10 cellular contexts compared by ENCODE assay signal in the genomic region with DNA sequence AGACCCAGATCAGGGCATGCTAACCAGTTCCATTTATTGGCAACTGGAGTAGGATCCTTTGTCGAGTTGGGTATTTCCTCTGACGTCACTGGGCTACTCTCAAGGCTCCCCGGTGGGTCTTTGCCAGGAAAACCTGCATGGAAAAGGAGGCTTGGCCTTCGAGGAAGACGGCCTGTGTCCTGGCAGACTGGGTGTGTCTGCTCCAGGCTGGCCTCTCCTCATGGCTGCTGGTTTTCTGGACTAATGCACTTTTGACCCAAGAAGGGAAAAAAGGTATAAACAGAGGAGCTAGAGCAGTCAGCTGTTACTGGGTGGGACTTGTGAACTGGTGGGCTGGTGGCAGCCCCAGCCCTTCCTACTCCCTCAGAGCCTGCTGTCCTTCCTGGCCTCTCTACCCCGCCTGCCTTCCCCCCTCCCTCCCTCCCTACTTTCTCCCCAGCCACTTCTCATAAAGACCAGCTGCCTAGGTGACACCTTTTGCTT.
A peak's percentile ranks its signal among the peaks of the same experiment; 100 is the strongest.
DNase-seq lines count a peak whose midpoint lies in the region; ATAC-seq and TF ChIP-seq lines count a peak whose summit lies in the region.
"Had no signal": no experiment of that assay in that cellular context is flagged by ENCODE, and none has a peak within 500 bp of the region (broad histone marks: within the 10 kb centered on the region; RNA-seq: fewer than 3 reads in every experiment).

No MANE protein-coding gene starts in this region.

- H3K4me1 ChIP-seq in SK-N-SH (ENCODE audit: control insufficient read depth in 1 of 2, insufficient read depth in 2 of 2, low read depth in 1 of 2, low read length in 1 of 2) = peaks cover 0 to 2% of the 10 kb centered on the region in 2 experiments; a peak in 1 of 4 replicates
- peaks cover 8% of the 10 kb centered on the region for H3K4me1 ChIP-seq in mesenchymal stem cell (ENCODE audit: control insufficient read depth, insufficient read depth, low read depth, low read length)
- H3K4me1 ChIP-seq: HAP-1 had no signal

- peak overlapping the region; percentile 40 to 75 for H3K4ac ChIP-seq in mesenchymal stem cell (ENCODE audit: low read depth in 1 of 2, low read length in 2 of 2)

- no peak overlapping the region for H3K4me2 ChIP-seq in SK-N-SH
- no peak overlapping the region for H3K4me2 ChIP-seq in mesenchymal stem cell (ENCODE audit: low read length, poor library complexity, severe bottlenecking)

- H3K9me3 ChIP-seq in SK-N-SH (no peaks in the 10 kb centered on the region), mesenchymal stem cell (ENCODE audit: control insufficient read depth, low read length) (no peaks in the 10 kb centered on the region)
- H3K9me3 ChIP-seq: HAP-1 had no signal

- peak overlapping the region; percentile 33 for H2BK5ac ChIP-seq in mesenchymal stem cell (ENCODE audit: low read depth, low read length, poor library complexity, severe bottlenecking)

- no peak for TF ChIP-seq EP300 in SK-N-SH (IDR thresholded peaks at IDR 0.05; ENCODE audit: borderline replicate concordance in 1 of 2, low read depth in 1 of 2, low read length in 1 of 2)

- H3K36me3 ChIP-seq in SK-N-SH (replicated peaks in 1 of 2; ENCODE audit: control insufficient read depth in 1 of 2, insufficient read depth in 2 of 2, low read length in 1 of 2) (no peaks in the 10 kb centered on the region), mesenchymal stem cell (ENCODE audit: control insufficient read depth in 1 of 2, insufficient read depth in 2 of 2, low read depth in 1 of 2, low read length in 2 of 2) (no peaks in the 10 kb centered on the region)
- H3K36me3 ChIP-seq: HAP-1 had no signal

- peak overlapping the region in 1 of 2 experiments; percentile 45 for H2BK12ac ChIP-seq in mesenchymal stem cell (ENCODE audit: low read length in 2 of 2)

- peaks cover 4% of the 10 kb centered on the region for H3K4me1 Mint-ChIP-seq in activated CD4-positive, alpha-beta T cell treated with anti-CD3 and anti-CD28 coated beads for 36 hours

- H3F3A ChIP-seq in SK-N-SH (replicated peaks; ENCODE audit: insufficient read depth) = no peaks in the 10 kb centered on the region

- no peak overlapping the region for H2AFZ ChIP-seq in SK-N-SH (ENCODE audit: low read depth)
- H2AFZ ChIP-seq in mesenchymal stem cell (ENCODE audit: low read depth, low read length) = peak overlapping the region; percentile 46

- H3K9me2 ChIP-seq in SK-N-SH = no peaks in the 10 kb centered on the region

- H3K27me3 Mint-ChIP-seq in activated CD4-positive, alpha-beta T cell treated with anti-CD3 and anti-CD28 coated beads for 36 hours = no peaks in the 10 kb centered on the region

- H4K20me1 ChIP-seq in SK-N-SH (ENCODE audit: insufficient read depth) = no peaks in the 10 kb centered on the region

- peak overlapping the region; percentile 69 for H4K8ac ChIP-seq in mesenchymal stem cell (ENCODE audit: low read length)

- DNase-seq in SK-N-SH (no peak), cerebellar cortex (ENCODE audit: low spot score) (peak; percentile 16), mesenchymal stem cell (peak; percentile 89), GM20000 (ENCODE audit: low spot score) (no peak), GF-D8 (lab: John Stamatoyannopoulos, UW) (no peak)
- no peak for DNase-seq in activated CD4-positive, alpha-beta T cell treated with anti-CD3 and anti-CD28 coated beads for 36 hours
- DNase-seq: cortex of kidney had no signal

- H3K36me3 Mint-ChIP-seq in activated CD4-positive, alpha-beta T cell treated with anti-CD3 and anti-CD28 coated beads for 36 hours (ENCODE audit: low read depth) = no peaks in the 10 kb centered on the region

- no peak overlapping the region for H3K27ac Mint-ChIP-seq in activated CD4-positive, alpha-beta T cell treated with anti-CD3 and anti-CD28 coated beads for 36 hours

- no peaks in the 10 kb centered on the region for H3K27me3 ChIP-seq in SK-N-SH (ENCODE audit: insufficient read depth)
- no peaks in the 10 kb centered on the region for H3K27me3 ChIP-seq in mesenchymal stem cell (ENCODE audit: control insufficient read depth in 1 of 2, insufficient read depth in 1 of 2, low read length in 2 of 2)

- H2AK5ac ChIP-seq in mesenchymal stem cell (ENCODE audit: low read length, severe bottlenecking) = peak overlapping the region; percentile 70

- CTCF ChIA-PET in SK-N-SH (lab: Yijun Ruan, JAX) = interaction anchor here (0.7 kb wide), 1 partner anchor 9 kb away, joined by 3 read pairs; no protein-coding TSS in a partner anchor
- CTCF ChIA-PET in activated CD4-positive, alpha-beta T cell treated with anti-CD3 and anti-CD28 coated beads for 36 hours (lab: Charles Lee) = no interaction called here

- POLR2A ChIA-PET in SK-N-SH (lab: Yijun Ruan, JAX) = no interaction called here
- POLR2A ChIA-PET in activated CD4-positive, alpha-beta T cell treated with anti-CD3 and anti-CD28 coated beads for 36 hours (lab: Charles Lee) = interaction anchor here (0.6 kb wide), 1 partner anchor 225 kb away, joined by 4 read pairs; no protein-coding TSS in a partner anchor

- no peak overlapping the region for H3K4me3 ChIP-seq in SK-N-SH (ENCODE audit: low read depth in 2 of 2, low read length in 1 of 2)
- no peak overlapping the region for H3K4me3 ChIP-seq in mesenchymal stem cell (ENCODE audit: insufficient read depth in 1 of 2, low read depth in 1 of 2, low read length in 2 of 2)
- H3K4me3 ChIP-seq: HAP-1 had no signal

- no peak overlapping the region for H2BK15ac ChIP-seq in mesenchymal stem cell (ENCODE audit: low read depth, poor library complexity, severe bottlenecking)

- intact Hi-C loops in activated CD4-positive, alpha-beta T cell treated with anti-CD3 and anti-CD28 coated beads for 36 hours (cut with DNase I, micrococcal nuclease) = loop anchor here in 1 of 2 experiments (1.0 kb wide), 1 partner anchor 24 kb away; no protein-coding TSS in a partner anchor

- H4K91ac ChIP-seq in mesenchymal stem cell (ENCODE audit: low read length) = no peak overlapping the region

- H3K23ac ChIP-seq in mesenchymal stem cell (ENCODE audit: low read length in 2 of 2) = no peak overlapping the region

- no peak overlapping the region for H3K4me3 Mint-ChIP-seq in activated CD4-positive, alpha-beta T cell treated with anti-CD3 and anti-CD28 coated beads for 36 hours

- H3K27ac ChIP-seq in SK-N-SH (ENCODE audit: low read depth in 2 of 2, low read length in 1 of 2) = no peak overlapping the region
- peak overlapping the region; percentile 88 for H3K27ac ChIP-seq in mesenchymal stem cell (ENCODE audit: low read length, poor library complexity, severe bottlenecking)

- no peak for TF ChIP-seq RAD21 in SK-N-SH (IDR thresholded peaks at IDR 0.05; ENCODE audit: low read length)

- peak overlapping the region; percentile 50 for H2BK120ac ChIP-seq in mesenchymal stem cell (ENCODE audit: low read depth, low read length)

- H3K9ac ChIP-seq in SK-N-SH = no peak overlapping the region
- no peak overlapping the region for H3K9ac ChIP-seq in mesenchymal stem cell (ENCODE audit: low read length)

- H3K18ac ChIP-seq in mesenchymal stem cell (ENCODE audit: low read depth in 1 of 2, low read length in 2 of 2) = peak overlapping the region; percentile 67

- ATAC-seq in SK-N-SH treated with all-trans-retinoic acid at 6 μM for 48 hours = peak; percentile 22; the same call in 2 of the 3 replicates
- no peak for ATAC-seq in activated CD4-positive, alpha-beta T cell treated with anti-CD3 and anti-CD28 coated beads for 36 hours
- ATAC-seq in HG02642 (IDR thresholded peaks at IDR 0.05; ENCODE audit: poor library complexity, unreplicated experiment) = no peak

- 86% methylated on average over 6 of the region's 6 CpGs for WGBS in SK-N-SH (ENCODE audit: low lambda C conversion rate)
- 46% methylated on average over 6 of the region's 6 CpGs for WGBS in mesenchymal stem cell

- H3K9me3 Mint-ChIP-seq in activated CD4-positive, alpha-beta T cell treated with anti-CD3 and anti-CD28 coated beads for 36 hours (ENCODE audit: low read depth) = no peaks in the 10 kb centered on the region

- peaks cover 2% of the 10 kb centered on the region for H3K79me1 ChIP-seq in mesenchymal stem cell (replicated peaks; ENCODE audit: low read length, poor library complexity, severe bottlenecking)

- TF ChIP-seq CTCF in SK-N-SH (IDR thresholded peaks at IDR 0.05) (no peak), GM20000 (IDR thresholded peaks at IDR 0.05; ENCODE audit: extremely low read depth, missing control alignments) (no peak)

- H3K14ac ChIP-seq in mesenchymal stem cell (ENCODE audit: low read length in 2 of 2) = no peak overlapping the region

- H3K79me2 ChIP-seq in SK-N-SH (ENCODE audit: insufficient read depth) = no peaks in the 10 kb centered on the region

TF ChIP-seq in SK-N-SH treated with all-trans-retinoic acid at 6 μM for 48 hours, 23 proteins besides CTCF, POLR2A, EP300 and RAD21 (continues in another document):
- TF ChIP-seq ZC3H10 (CRISPR knock-in tag; IDR thresholded peaks at IDR 0.05) = no peak
- TF ChIP-seq ZFP3 (CRISPR knock-in tag; IDR thresholded peaks at IDR 0.05) = no peak
- no peak for TF ChIP-seq OSR1 (CRISPR knock-in tag; IDR thresholded peaks at IDR 0.05)
- no peak for TF ChIP-seq ISL1 (CRISPR knock-in tag; IDR thresholded peaks at IDR 0.05)
- TF ChIP-seq ZNF70 (CRISPR knock-in tag; IDR thresholded peaks at IDR 0.05) = no peak
- no peak for TF ChIP-seq ESRRG (CRISPR knock-in tag; IDR thresholded peaks at IDR 0.05)
- no peak for TF ChIP-seq TCF4 (CRISPR knock-in tag; IDR thresholded peaks at IDR 0.05; ENCODE audit: borderline replicate concordance)
- TF ChIP-seq GLIS3 (CRISPR knock-in tag; IDR thresholded peaks at IDR 0.05) = no peak
- no peak for TF ChIP-seq ZNF565 (CRISPR knock-in tag; conservative IDR thresholded peaks at IDR 0.05; ENCODE audit: low read depth)
- no peak for TF ChIP-seq ZFP30 (CRISPR knock-in tag; IDR thresholded peaks at IDR 0.05)

TF ChIP-seq in SK-N-SH, 30 proteins besides CTCF, POLR2A, EP300 and RAD21:
- TF ChIP-seq, protein P1, sequence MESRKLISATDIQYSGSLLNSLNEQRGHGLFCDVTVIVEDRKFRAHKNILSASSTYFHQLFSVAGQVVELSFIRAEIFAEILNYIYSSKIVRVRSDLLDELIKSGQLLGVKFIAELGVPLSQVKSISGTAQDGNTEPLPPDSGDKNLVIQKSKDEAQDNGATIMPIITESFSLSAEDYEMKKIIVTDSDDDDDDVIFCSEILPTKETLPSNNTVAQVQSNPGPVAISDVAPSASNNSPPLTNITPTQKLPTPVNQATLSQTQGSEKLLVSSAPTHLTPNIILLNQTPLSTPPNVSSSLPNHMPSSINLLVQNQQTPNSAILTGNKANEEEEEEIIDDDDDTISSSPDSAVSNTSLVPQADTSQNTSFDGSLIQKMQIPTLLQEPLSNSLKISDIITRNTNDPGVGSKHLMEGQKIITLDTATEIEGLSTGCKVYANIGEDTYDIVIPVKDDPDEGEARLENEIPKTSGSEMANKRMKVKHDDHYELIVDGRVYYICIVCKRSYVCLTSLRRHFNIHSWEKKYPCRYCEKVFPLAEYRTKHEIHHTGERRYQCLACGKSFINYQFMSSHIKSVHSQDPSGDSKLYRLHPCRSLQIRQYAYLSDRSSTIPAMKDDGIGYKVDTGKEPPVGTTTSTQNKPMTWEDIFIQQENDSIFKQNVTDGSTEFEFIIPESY (IDR thresholded peaks at IDR 0.05; ENCODE audit: borderline replicate concordance, low read depth) = no peak
- TF ChIP-seq TEAD4 (IDR thresholded peaks at IDR 0.05; ENCODE audit: borderline replicate concordance, insufficient read depth) = no peak

Comparison
In these comparisons a context has a peak if more than half of its experiments do, and no peak if none do; other contexts are left out.
1. DNase-seq: peak in cerebellar cortex (single experiment) and mesenchymal stem cell (single experiment); none in SK-N-SH (single experiment), activated CD4-positive, alpha-beta T cell treated with anti-CD3 and anti-CD28 coated beads for 36 hours (single experiment), GM20000 (single experiment) and GF-D8 (single experiment).